19 cellular contexts compared by ENCODE assay signal in the genomic region with DNA sequence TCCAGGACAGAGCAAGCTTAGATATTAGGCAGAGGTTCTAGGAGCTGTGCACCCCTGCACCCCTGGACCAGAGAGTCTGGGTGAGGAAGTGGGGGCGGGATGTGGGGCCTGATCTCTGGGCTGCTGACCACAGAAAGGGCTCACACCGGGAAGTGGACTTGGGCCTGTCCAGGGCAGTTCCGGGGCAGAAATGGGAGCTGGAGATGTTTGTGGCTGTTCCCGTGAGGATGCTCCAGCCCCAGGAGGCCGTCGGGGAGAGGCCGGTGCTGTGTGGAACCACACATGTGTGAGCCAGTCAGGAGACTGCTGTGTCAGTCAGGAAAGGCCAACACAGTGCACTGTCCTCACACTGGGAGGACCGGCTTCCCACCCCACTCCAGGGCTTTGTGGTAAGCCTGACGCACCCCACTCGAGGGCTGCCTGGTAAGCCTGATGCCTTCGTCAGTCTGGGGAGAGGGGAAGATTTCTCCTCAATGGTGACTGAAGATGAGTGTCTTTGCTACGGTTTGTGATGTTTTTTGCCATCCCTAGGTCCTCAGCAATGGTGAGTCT.
DNase-seq lines count a peak whose midpoint lies in the region; ATAC-seq and TF ChIP-seq lines count a peak whose summit lies in the region.
"Had no signal": no experiment of that assay in that cellular context is flagged by ENCODE, and none has a peak within 500 bp of the region (broad histone marks: within the 10 kb centered on the region; RNA-seq: fewer than 3 reads in every experiment).

No MANE protein-coding gene starts in this region.

- H3K79me1 ChIP-seq in neuronal stem cell (ENCODE audit: low read depth, low read length), result no peaks in the 10 kb centered on the region

- H2AK5ac ChIP-seq in neuronal stem cell (ENCODE audit: low read depth, low read length), result no peak overlapping the region

- H3K27ac ChIP-seq in neuronal stem cell (replicated peaks; ENCODE audit: low read length), result no peak overlapping the region
- H3K27ac ChIP-seq in spleen, result no peak overlapping the region
- H3K27ac ChIP-seq: PC-9, SJSA1 had no signal

- H4K8ac ChIP-seq in neuronal stem cell (ENCODE audit: low read depth, low read length), result no peak overlapping the region

- H2BK12ac ChIP-seq in neuronal stem cell (ENCODE audit: low read length), result no peak overlapping the region

- H3K18ac ChIP-seq in neuronal stem cell (ENCODE audit: low read length), result no peak overlapping the region

- H2BK120ac ChIP-seq in neuronal stem cell (ENCODE audit: low read depth, low read length), result no peak overlapping the region

- no peak overlapping the region for H4K91ac ChIP-seq in neuronal stem cell (ENCODE audit: low read depth, low read length, poor library complexity)

- H3K27me3 ChIP-seq in neuronal stem cell (ENCODE audit: control insufficient read depth in 3 of 3, insufficient read depth in 3 of 3, low read depth in 1 of 3, low read length in 3 of 3) (no peaks in the 10 kb centered on the region), spleen (replicated peaks in 1 of 7) (peaks cover 0 to 69% (median 0%) of the 10 kb centered on the region in 7 donors)
- H3K27me3 ChIP-seq: SJSA1 had no signal

- peaks cover 0 to 6% of the 10 kb centered on the region in 2 donors for H3K4me1 ChIP-seq in neuronal stem cell (ENCODE audit: control insufficient read depth in 2 of 2, insufficient read depth in 1 of 2, low read depth in 1 of 2, low read length in 2 of 2)
- no peaks in the 10 kb centered on the region for H3K4me1 ChIP-seq in spleen
- H3K4me1 ChIP-seq: SJSA1 had no signal

- no peak overlapping the region for H2BK5ac ChIP-seq in neuronal stem cell (ENCODE audit: low read length)

- H3K36me3 ChIP-seq in neuronal stem cell (replicated peaks in 1 of 2; ENCODE audit: control insufficient read depth in 2 of 2, insufficient read depth in 2 of 2, low read length in 2 of 2), result no peaks in the 10 kb centered on the region
- no peaks in the 10 kb centered on the region for H3K36me3 ChIP-seq in spleen
- H3K36me3 ChIP-seq: SJSA1 had no signal

- DNase-seq in NCI-H748 (lab: John Stamatoyannopoulos, UW; ENCODE audit: unreplicated experiment) (peak; percentile 56), NCI-H748 treated with DMSO at 0.1 percent for 48 hours (lab: John Stamatoyannopoulos, UW) (no peak), COLO668 (lab: John Stamatoyannopoulos, UW; ENCODE audit: unreplicated experiment) (peak; percentile 56), neuronal stem cell (ENCODE audit: low spot score) (no peak), spleen (peak; percentile 63), T-helper 1 cell (no peak)
- DNase-seq: 8988T; ACHN; CD4-positive, CD25-positive, alpha-beta regulatory T cell; NCI-H1048; NCI-H1417; NCI-H1694 treated with DMSO at 0.1 percent for 48 hours; NCI-H2081; NCI-H82; NK-92 treated with Interleukin-12 subunit alpha and Interleukin-12 subunit beta, amount 100 ng/mL, for 24 hours; PC-9; Right ventricle myocardium superior had no signal

- H2AFZ ChIP-seq in neuronal stem cell (ENCODE audit: low read length), result no peak overlapping the region
- H2AFZ ChIP-seq: PC-9 had no signal

- no peak for TF ChIP-seq POLR2A in spleen (IDR thresholded peaks at IDR 0.05)

- WGBS in neuronal stem cell (ENCODE audit: extremely low coverage in 2 of 2, insufficient read length in 2 of 2, insufficient replicate concordance in 1 of 2), 2 donors, result no CpG with 5 or more reads among the region's 12 CpGs
- WGBS in spleen, 5 donors, result 68 to 84% (median 79%) methylated on average over 6 to 12 of the region's 12 CpGs

- no peak overlapping the region for H3K9ac ChIP-seq in neuronal stem cell (ENCODE audit: low read depth, low read length, poor library complexity)

- peak overlapping the region; percentile 69 for H2BK15ac ChIP-seq in neuronal stem cell (ENCODE audit: low read length)

- no peak for ATAC-seq in HG03139 (IDR thresholded peaks at IDR 0.05; ENCODE audit: unreplicated experiment)

- no peaks in the 10 kb centered on the region for H3K9me3 ChIP-seq in neuronal stem cell (replicated peaks in 1 of 2; ENCODE audit: control insufficient read depth in 2 of 2, insufficient read depth in 1 of 2, low read depth in 1 of 2, low read length in 2 of 2)
- no peaks in the 10 kb centered on the region for H3K9me3 ChIP-seq in spleen

- no peak overlapping the region for H3K14ac ChIP-seq in neuronal stem cell (ENCODE audit: low read length)

- H3K23ac ChIP-seq in neuronal stem cell (ENCODE audit: low read depth, low read length, poor library complexity), result no peak overlapping the region

- no peak overlapping the region for H3K4me2 ChIP-seq in neuronal stem cell (ENCODE audit: insufficient read depth, low read length, poor library complexity, severe bottlenecking)
- H3K4me2 ChIP-seq: PC-9 had no signal

- intact Hi-C loops in spleen (cut with DNase I; ENCODE audit: low total_unique reads), result no loop called here

- H3K4me3 ChIP-seq in neuronal stem cell (ENCODE audit: low read length in 2 of 2) (no peak overlapping the region), spleen (no peak overlapping the region)
- H3K4me3 ChIP-seq: PC-9, SJSA1 had no signal

- no peak for TF ChIP-seq CTCF in spleen (IDR thresholded peaks at IDR 0.05 in 8 of 11, conservative IDR thresholded peaks at IDR 0.05 in 3 of 11)

- no peak overlapping the region for H3K4ac ChIP-seq in neuronal stem cell (ENCODE audit: low read length)

Comparison
In these comparisons a context has a peak if more than half of its experiments do, and no peak if none do; other contexts are left out.
1. DNase-seq: peak in NCI-H748 (single experiment), COLO668 (single experiment) and spleen (single experiment); none in NCI-H748 treated with DMSO at 0.1 percent for 48 hours (single experiment), neuronal stem cell (single experiment) and T-helper 1 cell (0 of 5).